ENCODE assay signal across 8 cellular contexts in the genomic region with DNA sequence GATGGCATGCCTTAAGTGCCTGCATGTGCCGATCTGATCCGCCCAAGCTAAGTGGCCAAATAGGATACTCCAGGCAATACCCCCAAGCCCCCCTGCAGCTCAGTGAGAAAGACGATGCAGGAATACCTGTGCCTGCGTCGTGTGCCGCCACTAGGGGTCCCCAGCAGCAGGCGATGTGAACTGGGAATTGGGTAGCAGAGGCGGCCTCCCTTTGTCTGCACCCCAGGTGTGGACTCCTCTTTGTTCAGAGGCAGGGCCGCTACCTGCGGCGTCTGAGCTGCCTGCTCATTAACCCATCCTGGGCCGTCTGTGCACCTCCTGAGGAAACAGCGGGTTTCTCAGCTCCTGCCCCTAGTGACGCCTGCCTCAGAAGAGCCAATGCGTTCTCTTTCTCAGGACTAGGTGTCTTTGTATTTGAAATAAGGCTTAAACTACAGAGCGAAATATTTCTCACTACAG. TPM values are rescaled to one million over a fixed set of nuclear protein-coding genes. Genes with fewer than 3 reads are reported as not detected.
DNase-seq lines count a peak whose midpoint lies in the region; ATAC-seq and TF ChIP-seq lines count a peak whose summit lies in the region.

No MANE protein-coding gene starts in this region.

- H3K27me3 Mint-ChIP-seq in activated T-helper 2 cell treated with anti-CD3 and anti-CD28 coated beads, Interferon-gamma antibody, Interleukin-2, Interleukin-4, amounts not matched to agents 10 μg/mL and 5 μg/mL and 100 μg/mL, durations not matched to agents 14 hours and 24 hours and 36 hours (ENCODE audit: low read depth), result peaks cover 47% of the 10 kb centered on the region
- H3K27me3 Mint-ChIP-seq in osteocyte (ENCODE audit: unreplicated experiment), result peaks cover 64% of the 10 kb centered on the region

- peaks cover 47% of the 10 kb centered on the region for H3K27me3 ChIP-seq in HUES48 (ENCODE audit: control insufficient read depth, insufficient read depth, low read length)
- H3K27me3 ChIP-seq in gastroesophageal sphincter, result peaks cover 31% of the 10 kb centered on the region

- no peaks in the 10 kb centered on the region for H3K9me3 Mint-ChIP-seq in activated T-helper 2 cell treated with anti-CD3 and anti-CD28 coated beads, Interferon-gamma antibody, Interleukin-2, Interleukin-4, amounts not matched to agents 10 μg/mL and 5 μg/mL and 100 μg/mL, durations not matched to agents 14 hours and 24 hours and 36 hours
- no peaks in the 10 kb centered on the region for H3K9me3 Mint-ChIP-seq in osteocyte (ENCODE audit: unreplicated experiment)

- H3K4me3 ChIP-seq in HUES48 (ENCODE audit: low read depth, low read length) (peak overlapping the region; percentile 31; the same call in 1 of the 2 replicates), gastroesophageal sphincter (no peak overlapping the region)

- no peak overlapping the region for H3K27ac Mint-ChIP-seq in activated T-helper 2 cell treated with anti-CD3 and anti-CD28 coated beads, Interferon-gamma antibody, Interleukin-2, Interleukin-4, amounts not matched to agents 10 μg/mL and 5 μg/mL and 100 μg/mL, durations not matched to agents 14 hours and 24 hours and 36 hours
- no peak overlapping the region for H3K27ac Mint-ChIP-seq in osteocyte (ENCODE audit: unreplicated experiment)

- 20 to 26% methylated on average over 1 to 10 of the region's 16 CpGs for WGBS in gastroesophageal sphincter (ENCODE audit: low coverage in 1 of 2), 2 donors

- no peaks in the 10 kb centered on the region for H3K36me3 Mint-ChIP-seq in activated T-helper 2 cell treated with anti-CD3 and anti-CD28 coated beads, Interferon-gamma antibody, Interleukin-2, Interleukin-4, amounts not matched to agents 10 μg/mL and 5 μg/mL and 100 μg/mL, durations not matched to agents 14 hours and 24 hours and 36 hours (ENCODE audit: low read depth)
- H3K36me3 Mint-ChIP-seq in osteocyte (ENCODE audit: unreplicated experiment), result no peaks in the 10 kb centered on the region

- H3K9me3 ChIP-seq in HUES48 (ENCODE audit: control insufficient read depth, insufficient read depth, low read length), result no peaks in the 10 kb centered on the region
- no peaks in the 10 kb centered on the region for H3K9me3 ChIP-seq in gastroesophageal sphincter

- H3K4me1 ChIP-seq in HUES48 (ENCODE audit: control insufficient read depth, insufficient read depth, low read length) (peaks cover 22% of the 10 kb centered on the region), gastroesophageal sphincter (peaks cover 0 to 20% (median 5%) of the 10 kb centered on the region in 3 donors)

- intact Hi-C loops in activated T-helper 2 cell treated with anti-CD3 and anti-CD28 coated beads, Interferon-gamma antibody, Interleukin-2, Interleukin-4, amounts not matched to agents 10 μg/mL and 5 μg/mL and 100 μg/mL, durations not matched to agents 14 hours and 24 hours and 36 hours (cut with micrococcal nuclease), result loop anchor here (1.0 to 2.0 kb wide), 3 partner anchors 8 to 219 kb away; no protein-coding TSS in a partner anchor

- no peak overlapping the region for H3K9ac ChIP-seq in HUES48 (ENCODE audit: low read depth, low read length)

- H3K4me1 Mint-ChIP-seq in activated T-helper 2 cell treated with anti-CD3 and anti-CD28 coated beads, Interferon-gamma antibody, Interleukin-2, Interleukin-4, amounts not matched to agents 10 μg/mL and 5 μg/mL and 100 μg/mL, durations not matched to agents 14 hours and 24 hours and 36 hours (ENCODE audit: low read depth), result peaks cover 2% of the 10 kb centered on the region
- H3K4me1 Mint-ChIP-seq in osteocyte (ENCODE audit: unreplicated experiment), result peaks cover 4% of the 10 kb centered on the region

- no peak for TF ChIP-seq EP300 in gastroesophageal sphincter (IDR thresholded peaks at IDR 0.05)

- peak; percentile 78 for TF ChIP-seq CTCF in GM10266 (IDR thresholded peaks at IDR 0.05; ENCODE audit: control insufficient read depth, insufficient read depth, low read depth, missing control alignments)
- TF ChIP-seq CTCF in gastroesophageal sphincter (IDR thresholded peaks at IDR 0.05), result peak; percentile 48 to 85 (median 73)
- TF ChIP-seq CTCF in osteocyte (IDR thresholded peaks at IDR 0.05), result peak; percentile 74

- DNase-seq in GM10266 (ENCODE audit: extremely low spot score), result peak; percentile 67
- DNase-seq in NOMO-1 (lab: John Stamatoyannopoulos, UW; ENCODE audit: unreplicated experiment in 2 of 2), result peak; percentile 10 to 13
- DNase-seq in activated T-helper 2 cell treated with anti-CD3 and anti-CD28 coated beads, Interferon-gamma antibody, Interleukin-2, Interleukin-4, amounts not matched to agents 10 μg/mL and 5 μg/mL and 100 μg/mL, durations not matched to agents 14 hours and 24 hours and 36 hours (ENCODE audit: low spot score), result peak; percentile 24
- DNase-seq in osteocyte (ENCODE audit: extremely low spot score, unreplicated experiment), result no peak
- DNase-seq in OCI-M2 (lab: John Stamatoyannopoulos, UW; ENCODE audit: unreplicated experiment), result no peak

- no peak overlapping the region for H3K4me3 Mint-ChIP-seq in activated T-helper 2 cell treated with anti-CD3 and anti-CD28 coated beads, Interferon-gamma antibody, Interleukin-2, Interleukin-4, amounts not matched to agents 10 μg/mL and 5 μg/mL and 100 μg/mL, durations not matched to agents 14 hours and 24 hours and 36 hours (ENCODE audit: low read depth)
- H3K4me3 Mint-ChIP-seq in osteocyte (ENCODE audit: unreplicated experiment), result no peak overlapping the region

- H3K27ac ChIP-seq in HUES48 (ENCODE audit: low read depth, low read length) (peak overlapping the region; percentile 48), gastroesophageal sphincter (no peak overlapping the region)

- TF ChIP-seq POLR2A in gastroesophageal sphincter (IDR thresholded peaks at IDR 0.05), result no peak

- ATAC-seq in gastroesophageal sphincter (no peak), HG02623 (IDR thresholded peaks at IDR 0.05; ENCODE audit: unreplicated experiment) (no peak)

- H3K36me3 ChIP-seq in HUES48 (ENCODE audit: control insufficient read depth, insufficient read depth, low read length) (no peaks in the 10 kb centered on the region), gastroesophageal sphincter (no peaks in the 10 kb centered on the region)

RNA-seq across cellular contexts. Expression of gene CHN2, which starts 4.8 kb away (rescaled TPM):
- 0.73 and 0.94 TPM in 2 replicates for total RNA-seq in activated T-helper 2 cell treated with anti-CD3 and anti-CD28 coated beads, Interferon-gamma antibody, Interleukin-2, Interleukin-4, amounts not matched to agents 10 μg/mL and 5 μg/mL and 100 μg/mL, durations not matched to agents 14 hours and 24 hours and 36 hours
- total RNA-seq in gastroesophageal sphincter, result 10 to 100 TPM in 2 of 4 donors, 1 to 10 TPM in 2; 7.6 to 15.3 (median 10.0) TPM
- 0.64 TPM in 1 of 2 replicates, not detected in the other for total RNA-seq in osteocyte

RNA-seq across cellular contexts. Expression of gene CPVL, which starts 43.4 kb away (rescaled TPM):
- 0.11 TPM in 1 of 2 replicates, not detected in the other for total RNA-seq in activated T-helper 2 cell treated with anti-CD3 and anti-CD28 coated beads, Interferon-gamma antibody, Interleukin-2, Interleukin-4, amounts not matched to agents 10 μg/mL and 5 μg/mL and 100 μg/mL, durations not matched to agents 14 hours and 24 hours and 36 hours
- total RNA-seq in gastroesophageal sphincter, result 10 to 100 TPM in 2 of 4 donors, 1 to 10 TPM in 2; 4.8 to 24.6 (median 15.1) TPM
- 2.0 and 2.4 TPM in 2 replicates for total RNA-seq in osteocyte

Comparison
In these comparisons a context has a peak if more than half of its experiments do, and no peak if none do; other contexts are left out.
1. DNase-seq: peak in GM10266 (single experiment), NOMO-1 (2 of 2) and activated T-helper 2 cell treated with anti-CD3 and anti-CD28 coated beads, Interferon-gamma antibody, Interleukin-2, Interleukin-4, amounts not matched to agents 10 μg/mL and 5 μg/mL and 100 μg/mL, durations not matched to agents 14 hours and 24 hours and 36 hours (single experiment); none in osteocyte (single experiment) and OCI-M2 (single experiment).
2. Peak in every context shown above with its lines, with median percentiles within 50 percentile points of each other: CTCF ChIP-seq.